19 cellular contexts compared by ENCODE assay signal in the genomic region with DNA sequence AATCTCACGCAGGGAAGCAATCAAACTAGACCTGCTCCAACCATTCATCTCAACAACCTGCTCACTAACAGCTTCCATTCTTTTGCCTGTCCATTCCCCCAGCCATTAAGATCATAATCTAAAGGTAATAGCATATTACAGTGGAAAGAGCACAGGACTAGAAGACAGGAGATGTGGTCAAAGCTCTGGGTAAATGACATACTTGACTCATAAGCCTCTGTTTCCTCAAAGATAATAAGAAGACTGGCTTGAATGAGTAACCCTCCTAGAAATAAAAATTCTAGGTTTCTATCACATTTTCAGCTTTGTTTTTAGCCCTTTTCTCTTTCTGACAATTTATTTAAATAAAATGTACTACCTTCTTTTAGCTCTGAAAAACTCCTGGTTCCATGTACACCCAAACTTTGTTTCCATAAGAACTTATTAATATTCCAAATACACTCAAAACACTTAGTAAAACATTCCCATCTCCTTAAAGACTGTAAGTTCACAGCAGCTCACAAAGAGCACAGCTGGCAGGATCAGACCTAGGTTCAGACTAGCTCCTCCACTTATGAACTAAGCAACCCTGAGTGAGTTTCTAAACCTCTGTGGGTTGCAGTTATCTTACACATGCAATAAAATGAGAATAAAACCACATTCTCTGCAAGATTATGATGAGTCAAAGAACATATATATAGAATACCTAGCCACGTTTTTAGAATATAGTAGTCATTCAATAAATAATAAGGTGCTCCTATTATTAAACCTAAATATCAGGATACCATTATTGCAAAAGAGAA.
"Had no signal": no experiment of that assay in that cellular context is flagged by ENCODE, and none has a peak within 500 bp of the region (broad histone marks: within the 10 kb centered on the region; RNA-seq: fewer than 3 reads in every experiment).

No MANE protein-coding gene starts in this region.

- H3K4me1 Mint-ChIP-seq: activated B cell treated with CpG ODN at 0.5 μM for 24 hours, neural crest cell had no signal

- H3K27ac ChIP-seq: adrenal gland, esophagus squamous epithelium, heart right ventricle, suprapubic skin, vagina had no signal

- H3K4me3 ChIP-seq: adrenal gland, esophagus squamous epithelium, heart right ventricle, suprapubic skin, vagina had no signal

- H3K27me3 ChIP-seq: adrenal gland, esophagus squamous epithelium, heart right ventricle, suprapubic skin, vagina had no signal

- DNase-seq: activated B cell treated with CpG ODN at 0.5 μM for 24 hours; activated CD4-positive, alpha-beta T cell treated with anti-CD3 and anti-CD28 coated beads, Interleukin-2, amount 50 U/mL, for 4 hours; activated naive CD4-positive, alpha-beta T cell treated with anti-CD3 and anti-CD28 coated beads for 36 hours; adrenal gland; cerebellar nuclear complex; effector memory CD4-positive, alpha-beta T cell; esophagus squamous epithelium; heart right ventricle; kidney glomerular epithelial cell; left ventricle myocardium superior; retina; SHP77 treated with DMSO at 0.1 percent for 48 hours; stimulated activated CD4-positive, alpha-beta T cell treated with anti-CD3 and anti-CD28 coated beads, Interleukin-1b, Interleukin-23, amount 100 ng/mL, for 48 hours; stimulated activated CD8-positive, alpha-beta memory T cell treated with anti-CD3 and anti-CD28 coated beads, Interleukin-4, amount 100 ng/mL, for 48 hours; stimulated activated naive CD4-positive, alpha-beta T cell treated with Interleukin-2 at 50 U/mL for 16 hours; trophoblast cell had no signal

- H3K4me1 ChIP-seq: vagina had no signal

- H3K4me3 Mint-ChIP-seq: activated B cell treated with CpG ODN at 0.5 μM for 24 hours; activated naive CD4-positive, alpha-beta T cell treated with anti-CD3 and anti-CD28 coated beads for 36 hours; neural crest cell had no signal

- H3K9me3 Mint-ChIP-seq: activated B cell treated with CpG ODN at 0.5 μM for 24 hours; activated naive CD4-positive, alpha-beta T cell treated with anti-CD3 and anti-CD28 coated beads for 36 hours; neural crest cell had no signal

- H3K27ac Mint-ChIP-seq: activated B cell treated with CpG ODN at 0.5 μM for 24 hours; activated naive CD4-positive, alpha-beta T cell treated with anti-CD3 and anti-CD28 coated beads for 36 hours had no signal

- H3K9me3 ChIP-seq: adrenal gland, esophagus squamous epithelium, heart right ventricle, suprapubic skin, vagina had no signal

- ATAC-seq: heart right ventricle, left ventricle myocardium superior had no signal

- H3K27me3 Mint-ChIP-seq: activated B cell treated with CpG ODN at 0.5 μM for 24 hours had no signal
